ENCODE assay signal across 21 cellular contexts in genomic region chr12:22634883-22635282, GRCh38. TPM values are rescaled to one million over a fixed set of nuclear protein-coding genes. Genes with fewer than 3 reads are reported as not detected.
DNase-seq lines count a peak whose midpoint lies in the region; ATAC-seq, FAIRE-seq and TF ChIP-seq lines count a peak whose summit lies in the region.
"Had no signal": no experiment of that assay in that cellular context is flagged by ENCODE, and none has a peak within 500 bp of the region (broad histone marks: within the 10 kb centered on the region; RNA-seq: fewer than 3 reads in every experiment).

No MANE protein-coding gene starts in this region.

- no peak overlapping the region for H2BK12ac ChIP-seq in trophoblast cell (ENCODE audit: low read length)

- DNase-seq in GM12891 (ENCODE audit: insufficient read length, low spot score) (no peak), GM12878 (ENCODE audit: low read depth, low spot score) (no peak), epithelial cell of esophagus (ENCODE audit: low read depth) (peak; percentile 35), trophoblast cell (no peak), NOMO-1 treated with dmso at 0.1 percent for 144 hours (lab: John Stamatoyannopoulos, UW; ENCODE audit: unreplicated experiment) (no peak), T-helper 9 cell (no peak)
- no peak for DNase-seq in CD8-positive, alpha-beta memory T cell
- DNase-seq: ACHN, Caco-2, EL, HFFc6, KG1, NCI-H1417, NCI-H187, NCI-H226, NCI-H524, NCI-H82, SHP77 treated with DMSO at 0.1 percent for 48 hours had no signal

- no peak overlapping the region for H3K4me3 ChIP-seq in GM12878
- H3K4me3 ChIP-seq in epithelial cell of esophagus (ENCODE audit: low read length) = no peak overlapping the region
- no peak overlapping the region for H3K4me3 ChIP-seq in trophoblast cell (ENCODE audit: low read depth, low read length)
- H3K4me3 ChIP-seq in CD8-positive, alpha-beta memory T cell (ENCODE audit: low read length) = no peak overlapping the region

- peaks cover 55 to 85% (median 82%) of the 10 kb centered on the region in 3 donors for H3K4me1 Mint-ChIP-seq in CD8-positive, alpha-beta memory T cell

- no peak for TF ChIP-seq RAD21 in GM12878 (IDR thresholded peaks at IDR 0.05; ENCODE audit: insufficient read depth, low read depth, low read length)

- H3K18ac ChIP-seq in trophoblast cell (ENCODE audit: low read length) = no peak overlapping the region

- no peaks in the 10 kb centered on the region; the same call in 2 of the 3 replicates for H3K9me3 ChIP-seq in GM12878 (replicated peaks; ENCODE audit: control insufficient read depth, insufficient read depth, low read length)
- no peaks in the 10 kb centered on the region for H3K9me3 ChIP-seq in trophoblast cell (ENCODE audit: insufficient read depth, low read depth, low read length)
- H3K9me3 ChIP-seq in CD8-positive, alpha-beta memory T cell (ENCODE audit: low read length) = no peaks in the 10 kb centered on the region
- H3K9me3 ChIP-seq: Caco-2 had no signal

- H4K12ac ChIP-seq in trophoblast cell (ENCODE audit: low read depth, low read length) = no peak overlapping the region

- no peaks in the 10 kb centered on the region for H3K9me3 Mint-ChIP-seq in CD8-positive, alpha-beta memory T cell
- H3K9me3 Mint-ChIP-seq: CD14-positive monocyte, HFFc6 had no signal

- peak; percentile 60 for FAIRE-seq in GM12891 (lab: Jason Lieb, UNC)
- FAIRE-seq in GM12878 (lab: Jason Lieb, UNC) = no peak
- FAIRE-seq: HepG2 had no signal

- no peaks in the 10 kb centered on the region for H3K27me3 Mint-ChIP-seq in CD8-positive, alpha-beta memory T cell

- peak overlapping the region; percentile 64 for H3K4ac ChIP-seq in trophoblast cell (ENCODE audit: low read depth, low read length)

- CTCF ChIA-PET in GM12878 (lab: Yijun Ruan, JAX) = interaction anchor here (1.0 to 1.5 kb wide), 3 partner anchors 9 to 105 kb away, joined by 3 to 6 read pairs (median 4); no protein-coding TSS in a partner anchor
- CTCF ChIA-PET in CD8-positive, alpha-beta memory T cell (lab: Charles Lee) = no interaction called here

- H4K91ac ChIP-seq in trophoblast cell (ENCODE audit: low read depth, low read length) = no peak overlapping the region

- no peak overlapping the region for H2AK5ac ChIP-seq in trophoblast cell (ENCODE audit: low read length)

- no peak for ATAC-seq in GM12878
- ATAC-seq: HepG2, SK-N-SH treated with all-trans-retinoic acid at 6 μM for 48 hours had no signal

- TF ChIP-seq CTCF in GM12878 (IDR thresholded peaks at IDR 0.05 in 2 of 3, conservative IDR thresholded peaks at IDR 0.05 in 1 of 3; ENCODE audit: control insufficient read depth in 2 of 3, extremely low read depth in 1 of 3, insufficient read depth in 1 of 3, low read depth in 3 of 3, low read length in 3 of 3) (no peak), epithelial cell of esophagus (IDR thresholded peaks at IDR 0.05; ENCODE audit: insufficient read depth, low read depth, low read length, missing control alignments) (no peak)

- H3K9ac ChIP-seq in GM12878 (ENCODE audit: control insufficient read depth, insufficient read depth, low read length) (no peak overlapping the region), trophoblast cell (ENCODE audit: low read length) (no peak overlapping the region)

- H3K36me3 ChIP-seq in GM12878 (ENCODE audit: control insufficient read depth in 2 of 2, insufficient read depth in 2 of 2, low read length in 1 of 2) (peaks cover 0 to 13% of the 10 kb centered on the region in 2 experiments; a peak in 1 of 4 replicates), trophoblast cell (ENCODE audit: control insufficient read depth in 1 of 2, insufficient read depth in 2 of 2, low read length in 2 of 2) (peaks cover 2% of the 10 kb centered on the region in 2 experiments)
- no peaks in the 10 kb centered on the region for H3K36me3 ChIP-seq in CD8-positive, alpha-beta memory T cell (ENCODE audit: insufficient read depth, low read length)

- H3K4me2 ChIP-seq in GM12878 (ENCODE audit: control insufficient read depth, insufficient read depth) (0 out of 2 replicates have a peak overlapping the region, but pooled peaks have one; percentile 13), trophoblast cell (ENCODE audit: low read length) (no peak overlapping the region)

- no peaks in the 10 kb centered on the region for H3K27me3 ChIP-seq in GM12878 (replicated peaks in 1 of 2; ENCODE audit: control insufficient read depth in 2 of 2, insufficient read depth in 2 of 2, low read length in 1 of 2)
- H3K27me3 ChIP-seq in trophoblast cell (ENCODE audit: insufficient read depth, low read length) = no peaks in the 10 kb centered on the region
- H3K27me3 ChIP-seq in CD8-positive, alpha-beta memory T cell (ENCODE audit: insufficient read depth, low read length, poor library complexity, severe bottlenecking) = no peaks in the 10 kb centered on the region

- H3K27ac ChIP-seq in GM12878 (ENCODE audit: control insufficient read depth, insufficient read depth) = no peak overlapping the region
- H3K27ac ChIP-seq in trophoblast cell (ENCODE audit: low read depth, low read length) = no peak overlapping the region
- H3K27ac ChIP-seq in CD8-positive, alpha-beta memory T cell (ENCODE audit: low read depth, low read length) = no peak overlapping the region

- no peaks in the 10 kb centered on the region for H3K79me1 ChIP-seq in trophoblast cell (ENCODE audit: low read length)

- H4K20me1 ChIP-seq in GM12878 (ENCODE audit: control insufficient read depth, insufficient read depth) = 0 out of 2 replicates have a peak, but pooled peaks cover 2% of the 10 kb centered on the region

- POLR2A ChIA-PET in GM12878 (lab: Charles Lee) = no interaction called here
- POLR2A ChIA-PET in CD8-positive, alpha-beta memory T cell (lab: Charles Lee) = no interaction called here

- WGBS in GM12878 (ENCODE audit: insufficient coverage, insufficient replicate concordance, low lambda C conversion rate, missing lambda C conversion rate) = 96% methylated on average over 3 of the region's 3 CpGs
- no CpG with 5 or more reads among the region's 3 CpGs for WGBS in trophoblast cell (ENCODE audit: extremely low coverage, insufficient coverage, insufficient read length)

- H3K4me3 Mint-ChIP-seq in CD8-positive, alpha-beta memory T cell = peak overlapping the region in 3 of 7 donors; percentile 11 to 54 (median 28)
- H3K4me3 Mint-ChIP-seq: CD14-positive monocyte, HFFc6 had no signal

- H3K36me3 Mint-ChIP-seq in CD8-positive, alpha-beta memory T cell = peaks cover 0 to 43% (median 12%) of the 10 kb centered on the region in 3 donors

- H2AFZ ChIP-seq in GM12878 (ENCODE audit: control insufficient read depth, low read depth, low read length) = no peak overlapping the region
- no peak overlapping the region for H2AFZ ChIP-seq in trophoblast cell (ENCODE audit: insufficient read depth, low read length, poor library complexity)

- RAD21 ChIA-PET in GM12878 (lab: Charles Lee; ENCODE audit: unreplicated experiment) = no interaction called here

- no peak overlapping the region for H2BK5ac ChIP-seq in trophoblast cell (ENCODE audit: low read depth, low read length, poor library complexity)

- peaks cover 70% of the 10 kb centered on the region for H3K79me2 ChIP-seq in GM12878 (ENCODE audit: control insufficient read depth, insufficient read depth, low read length)
- peaks cover 2% of the 10 kb centered on the region for H3K79me2 ChIP-seq in trophoblast cell (ENCODE audit: control insufficient read depth, insufficient read depth, low read length, poor library complexity)

- SMC1A ChIA-PET in GM12878 (lab: Charles Lee; ENCODE audit: uncharacterized antibody, unreplicated experiment) = interaction anchor here (1.5 kb wide), 2 partner anchors 20 to 24 kb away, joined by 3 to 4 read pairs; no protein-coding TSS in a partner anchor

- intact Hi-C loops in GM12878 (cut with micrococcal nuclease; ENCODE audit: unreplicated experiment) = loop anchor here (5.0 kb wide), 1 partner anchor 158 kb away; no protein-coding TSS in a partner anchor

- TF ChIP-seq POLR2A in GM12891 (IDR thresholded peaks at IDR 0.05; ENCODE audit: low read depth, low read length) = no peak
- TF ChIP-seq POLR2A in GM12878 (IDR thresholded peaks at IDR 0.05; ENCODE audit: low read depth, low read length) = no peak

- TF ChIP-seq EP300 in GM12878 (IDR thresholded peaks at IDR 0.05; ENCODE audit: borderline replicate concordance in 1 of 2, control insufficient read depth in 1 of 2, low read depth in 2 of 2, low read length in 2 of 2) = no peak

- no TSS peak for BruUV-seq in GM12878 (replicated peaks; lab: Mats Ljungman, UMichigan)

- H3K27ac Mint-ChIP-seq in CD8-positive, alpha-beta memory T cell = peak overlapping the region in 1 of 8 donors; percentile 79
- H3K27ac Mint-ChIP-seq: HFFc6 had no signal

- in situ Hi-C loops in GM12878 (cut with MboI) = no loop called here

- no peak overlapping the region for H2BK120ac ChIP-seq in trophoblast cell (ENCODE audit: insufficient read depth, low read length, poor library complexity)

- no peak overlapping the region for H3K14ac ChIP-seq in trophoblast cell (ENCODE audit: low read length)

- H3K23ac ChIP-seq in trophoblast cell (ENCODE audit: low read length) = no peak overlapping the region

- H3K4me1 ChIP-seq in GM12878 (ENCODE audit: control insufficient read depth, insufficient read depth, low read length) = no peaks in the 10 kb centered on the region
- peaks cover 0 to 2% of the 10 kb centered on the region in 2 experiments for H3K4me1 ChIP-seq in trophoblast cell (ENCODE audit: control insufficient read depth in 1 of 2, insufficient read depth in 2 of 2, low read length in 2 of 2)
- H3K4me1 ChIP-seq in CD8-positive, alpha-beta memory T cell (ENCODE audit: insufficient read depth, low read length) = peaks cover 16% of the 10 kb centered on the region
- H3K4me1 ChIP-seq: Caco-2 had no signal

- H4K8ac ChIP-seq in trophoblast cell (ENCODE audit: low read depth, low read length) = no peak overlapping the region

RNA-seq across cellular contexts. Expression of gene ETNK1, which starts 9.9 kb away (rescaled TPM):
- polyA plus RNA-seq in GM12891 (2012; ENCODE audit: low read depth, missing spikeins) = 13.4 TPM
- total RNA-seq in GM12878 (2013; cell fraction: nucleolus; rRNA removed) = 273 TPM in 2 replicates
- 32.9 and 35.7 TPM in 2 replicates for total RNA-seq in GM12878 (2014; rRNA removed)
- 35.6 and 41.4 TPM in 2 replicates for total RNA-seq in GM12878 (2014; rRNA removed; fragmentation: Illumina TruSeq; extraction: Trizol)
- total RNA-seq in GM12878 (2021) = 55.6 and 69.4 TPM in 2 replicates
- 9.5 TPM for polyA plus RNA-seq in GM12878 (2011; ENCODE audit: low read depth)
- polyA plus RNA-seq in GM12878 (2011; rRNA removed) = 38.9 and 69.8 TPM in 2 replicates
- polyA plus RNA-seq in GM12878 (2011; cell fraction: cytosol; rRNA removed) = 19.7 and 20.9 TPM in 2 replicates
- polyA plus RNA-seq in GM12878 (2011; cell fraction: nucleus; rRNA removed) = 69.7 and 82.9 TPM in 2 replicates
- polyA plus RNA-seq in GM12878 (2012) = 20.0 and 23.5 TPM in 2 replicates
- polyA plus RNA-seq in GM12878 (2014; fragmentation: Illumina TruSeq; extraction: Trizol) = 22.3 and 26.9 TPM in 2 replicates
- 10 to 100 TPM; 12.3 to 16.3 TPM for polyA plus RNA-seq in GM12878 (2014; fragmentation: Nextera tagmentation; extraction: Ambion mirVana)
- 12.3 and 15.2 TPM in 2 replicates for polyA plus RNA-seq in GM12878 (2014; rRNA removed)
- 10 to 100 TPM; 44.8 to 47.5 TPM for polyA plus RNA-seq in GM12878 (2016; fragmentation: Nextera tagmentation; extraction: Ambion mirVana)
- polyA minus RNA-seq in GM12878 (2011; rRNA and poly(A)+ RNA removed) = 170 and 178 TPM in 2 replicates
- polyA minus RNA-seq in GM12878 (2011; cell fraction: cytosol; rRNA and poly(A)+ RNA removed) = 83.8 and 99.2 TPM in 2 replicates
- 225 and 375 TPM in 2 replicates for polyA minus RNA-seq in GM12878 (2011; cell fraction: nucleus; rRNA and poly(A)+ RNA removed)
- 17.1 and 19.7 TPM in 2 replicates for polyA plus RNA-seq in trophoblast cell (2013)
- total RNA-seq in CD8-positive, alpha-beta memory T cell = 10 to 100 TPM; 76.7 to 78.4 TPM
- 18.4 TPM for polyA plus RNA-seq in CD8-positive, alpha-beta memory T cell
